ENCODE assay signal across 8 cellular contexts in the genomic region with DNA sequence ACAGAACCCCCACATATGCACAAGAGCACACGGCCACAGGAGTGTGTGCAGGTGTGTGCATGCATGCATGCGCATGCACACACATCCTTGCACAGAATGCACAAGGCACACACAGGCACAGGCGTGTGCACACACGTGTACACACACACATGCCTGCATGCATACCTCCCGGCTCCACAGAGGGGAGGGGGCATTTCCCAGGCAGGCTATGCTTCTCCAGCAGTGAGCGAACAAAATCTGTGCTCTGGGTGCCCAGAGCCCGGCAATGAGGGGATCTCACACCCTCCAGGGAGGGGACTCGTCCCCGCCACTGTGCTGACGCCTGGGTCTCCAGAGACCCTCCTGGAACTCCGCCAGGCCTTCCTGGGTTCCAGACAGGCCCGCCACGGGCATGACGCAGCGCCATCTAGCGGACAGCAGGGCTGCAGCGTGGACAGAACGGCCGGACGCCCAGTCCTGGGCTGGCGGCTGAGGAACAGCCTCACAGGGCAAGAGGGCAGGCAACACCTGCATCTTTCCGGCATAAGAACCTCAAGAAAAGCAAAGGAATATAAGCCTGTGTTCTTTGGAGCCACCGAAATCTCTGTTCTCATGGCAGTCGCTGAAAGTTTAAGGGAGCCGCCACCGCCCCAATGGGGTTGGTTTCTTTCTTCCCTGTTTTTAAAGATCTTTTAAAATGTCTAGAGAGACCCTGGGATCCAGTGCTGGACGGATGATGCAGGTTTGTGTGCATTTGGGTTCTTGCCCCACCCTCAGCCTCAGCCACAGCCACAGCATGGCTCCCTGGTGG.
DNase-seq lines count a peak whose midpoint lies in the region; ATAC-seq and TF ChIP-seq lines count a peak whose summit lies in the region.

No MANE protein-coding gene starts in this region.

- no peak overlapping the region for H3K27ac Mint-ChIP-seq in T-helper 2 cell treated with Interferon-gamma antibody and Interleukin-4, amounts not matched to agents 5 μg/mL and 100 μg/mL, for 36 hours
- no peak overlapping the region for H3K27ac Mint-ChIP-seq in MCF 10A (ENCODE audit: low read depth, unreplicated experiment)

- no peaks in the 10 kb centered on the region for H3K36me3 Mint-ChIP-seq in T-helper 2 cell treated with Interferon-gamma antibody and Interleukin-4, amounts not matched to agents 5 μg/mL and 100 μg/mL, for 36 hours (ENCODE audit: low read depth)
- H3K36me3 Mint-ChIP-seq in MCF 10A (ENCODE audit: insufficient read depth, unreplicated experiment), result no peaks in the 10 kb centered on the region

- H3K27me3 Mint-ChIP-seq in T-helper 2 cell treated with Interferon-gamma antibody and Interleukin-4, amounts not matched to agents 5 μg/mL and 100 μg/mL, for 36 hours (ENCODE audit: low read depth), result peaks cover 8% of the 10 kb centered on the region
- peaks cover 49% of the 10 kb centered on the region for H3K27me3 Mint-ChIP-seq in MCF 10A (ENCODE audit: insufficient read depth, unreplicated experiment)

- H3K4me1 Mint-ChIP-seq in T-helper 2 cell treated with Interferon-gamma antibody and Interleukin-4, amounts not matched to agents 5 μg/mL and 100 μg/mL, for 36 hours (ENCODE audit: low read depth), result no peaks in the 10 kb centered on the region
- no peaks in the 10 kb centered on the region for H3K4me1 Mint-ChIP-seq in MCF 10A (ENCODE audit: insufficient read depth, unreplicated experiment)

- ATAC-seq in GM21423 (IDR thresholded peaks at IDR 0.05; ENCODE audit: unreplicated experiment), result no peak

- intact Hi-C loops in MCF 10A (cut with micrococcal nuclease), result no loop called here

- BruUV-seq in MCF 10A (replicated peaks; lab: Mats Ljungman, UMichigan), result no TSS peak

- CTCF ChIA-PET in MCF 10A (lab: Yijun Ruan, JAX), result interaction anchor here (0.7 to 1.5 kb wide), 4 partner anchors 10 to 48 kb away, joined by 3 read pairs; no protein-coding TSS in a partner anchor

- TF ChIP-seq CTCF in MCF 10A (IDR thresholded peaks at IDR 0.05; ENCODE audit: unreplicated experiment), result peak; percentile 72

- H3K9me3 Mint-ChIP-seq in T-helper 2 cell treated with Interferon-gamma antibody and Interleukin-4, amounts not matched to agents 5 μg/mL and 100 μg/mL, for 36 hours, result no peaks in the 10 kb centered on the region
- H3K9me3 Mint-ChIP-seq in MCF 10A (ENCODE audit: unreplicated experiment), result no peaks in the 10 kb centered on the region

- DNase-seq in DMS79 (lab: John Stamatoyannopoulos, UW) (peak; percentile 46), LHCN-M2 (ENCODE audit: low read depth) (peak; percentile 3), MCF 10A (ENCODE audit: unreplicated experiment) (peak; percentile 38), left kidney (ENCODE audit: low read depth, low spot score) (peak; percentile 82)
- peak; percentile 21 for DNase-seq in T-helper 2 cell treated with Interferon-gamma antibody and Interleukin-4, amounts not matched to agents 5 μg/mL and 100 μg/mL, for 36 hours (ENCODE audit: low spot score)
- peak; percentile 10 to 30 for DNase-seq in stimulated activated CD8-positive, alpha-beta memory T cell treated with anti-CD3 and anti-CD28 coated beads, Interleukin-15, amount 100 ng/mL, for 48 hours (ENCODE audit: low read depth in 2 of 2)
- no peak for DNase-seq in central memory CD4-positive, alpha-beta T cell

- no peak overlapping the region for H3K4me3 Mint-ChIP-seq in T-helper 2 cell treated with Interferon-gamma antibody and Interleukin-4, amounts not matched to agents 5 μg/mL and 100 μg/mL, for 36 hours
- H3K4me3 Mint-ChIP-seq in MCF 10A (ENCODE audit: unreplicated experiment), result no peak overlapping the region

- POLR2A ChIA-PET in MCF 10A (lab: Yijun Ruan, JAX), result no interaction called here
